In the genomic region with DNA sequence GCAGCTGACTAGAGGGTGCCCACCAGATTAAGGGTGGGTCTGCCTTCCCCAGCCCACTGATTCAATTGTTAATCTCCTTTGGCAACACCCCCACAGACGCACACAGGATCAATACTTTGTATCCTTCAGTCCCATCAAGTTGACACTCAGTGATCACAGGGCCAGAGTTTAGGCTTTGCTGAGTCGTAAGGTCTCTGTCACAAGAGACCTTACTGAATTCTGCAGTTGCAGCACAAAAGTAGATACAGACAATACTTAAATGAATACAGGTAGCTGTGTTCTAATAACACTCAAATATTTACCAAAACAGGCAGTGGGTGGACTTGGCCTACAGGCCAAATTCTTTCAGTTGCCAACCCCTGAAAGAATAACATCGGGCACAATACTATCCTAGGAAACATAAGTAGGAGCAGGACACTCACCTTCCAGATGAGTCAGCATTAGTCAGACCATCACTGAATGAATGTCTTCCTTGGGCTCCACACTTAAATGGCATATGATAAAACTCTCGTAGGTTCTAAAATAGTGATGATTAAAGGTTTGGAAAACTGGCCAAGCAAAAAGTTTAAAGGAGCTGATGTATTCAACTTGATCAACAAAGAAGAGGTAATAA, we compare ENCODE assay signal across 12 cellular contexts.
DNase-seq lines count a peak whose midpoint lies in the region; ATAC-seq and TF ChIP-seq lines count a peak whose summit lies in the region.
"Had no signal": no experiment of that assay in that cellular context is flagged by ENCODE, and none has a peak within 500 bp of the region (broad histone marks: within the 10 kb centered on the region; RNA-seq: fewer than 3 reads in every experiment).

No MANE protein-coding gene starts in this region.

- no peak overlapping the region for H3K9ac ChIP-seq in SK-N-SH
- H3K9ac ChIP-seq: parathyroid adenoma had no signal

- H3K9me2 ChIP-seq in SK-N-SH, result no peaks in the 10 kb centered on the region

- H3K4me1 ChIP-seq in SK-N-SH (ENCODE audit: control insufficient read depth in 1 of 2, insufficient read depth in 2 of 2, low read depth in 1 of 2, low read length in 1 of 2), result peaks cover 9 to 35% of the 10 kb centered on the region in 2 experiments
- H3K4me1 ChIP-seq: parathyroid adenoma had no signal

- WGBS in SK-N-SH (ENCODE audit: low lambda C conversion rate), result 42% methylated on average over 4 of the region's 4 CpGs

- no peak for ATAC-seq in GM21381 (IDR thresholded peaks at IDR 0.05; ENCODE audit: unreplicated experiment)

- H3K4me3 ChIP-seq in SK-N-SH (ENCODE audit: low read depth in 2 of 2, low read length in 1 of 2), result no peak overlapping the region

- TF ChIP-seq EP300 in SK-N-SH (IDR thresholded peaks at IDR 0.05; ENCODE audit: borderline replicate concordance in 1 of 2, low read depth in 1 of 2, low read length in 1 of 2), result peak in 1 of 2 experiments; percentile 69; a peak in 1 of 4 replicates

- POLR2A ChIA-PET in SK-N-SH (lab: Yijun Ruan, JAX), result no interaction called here

- H4K20me1 ChIP-seq in SK-N-SH (ENCODE audit: insufficient read depth), result no peaks in the 10 kb centered on the region

- no peaks in the 10 kb centered on the region for H3K27me3 ChIP-seq in SK-N-SH (ENCODE audit: insufficient read depth)

- H3K27ac ChIP-seq in SK-N-SH (ENCODE audit: low read depth in 2 of 2, low read length in 1 of 2), result peak overlapping the region in 1 of 2 experiments; percentile 62; a peak in 2 of 4 replicates
- H3K27ac ChIP-seq: parathyroid adenoma had no signal

- H3F3A ChIP-seq in SK-N-SH (replicated peaks; ENCODE audit: insufficient read depth), result peaks cover 11% of the 10 kb centered on the region

- 0 out of 2 replicates have a peak overlapping the region, but pooled peaks have one; percentile 21 for H3K4me2 ChIP-seq in SK-N-SH

- H3K9me3 ChIP-seq in SK-N-SH, result no peaks in the 10 kb centered on the region

- no peak for TF ChIP-seq CTCF in SK-N-SH (IDR thresholded peaks at IDR 0.05)

- H3K36me3 ChIP-seq in SK-N-SH (replicated peaks in 1 of 2; ENCODE audit: control insufficient read depth in 1 of 2, insufficient read depth in 2 of 2, low read length in 1 of 2), result no peaks in the 10 kb centered on the region

- DNase-seq in HCEC 1CT, result peak; percentile 71
- DNase-seq in SK-N-SH, result no peak
- DNase-seq in fibroblast of peridontal ligament (ENCODE audit: extremely low read depth), result peak; percentile 35
- DNase-seq in smooth muscle cell of the brain vasculature (ENCODE audit: low read depth, low spot score), result peak; percentile 24
- DNase-seq in UCSD-AML1 (lab: John Stamatoyannopoulos, UW; ENCODE audit: unreplicated experiment), result no peak
- no peak for DNase-seq in mesenteric fat pad (ENCODE audit: low spot score)
- no peak for DNase-seq in activated CD8-positive, alpha-beta memory T cell treated with anti-CD3 and anti-CD28 coated beads, Interleukin-2, amount 50 U/mL, for 4 hours
- DNase-seq: erythroblast, left cardiac atrium, NCI-H524 treated with DMSO at 0.1 percent for 48 hours had no signal

- no peaks in the 10 kb centered on the region for H3K79me2 ChIP-seq in SK-N-SH (ENCODE audit: insufficient read depth)
- H3K79me2 ChIP-seq: parathyroid adenoma had no signal

- TF ChIP-seq RAD21 in SK-N-SH (IDR thresholded peaks at IDR 0.05; ENCODE audit: low read length), result no peak

- no peak overlapping the region for H2AFZ ChIP-seq in SK-N-SH (ENCODE audit: low read depth)
- H2AFZ ChIP-seq: parathyroid adenoma had no signal

- CTCF ChIA-PET in SK-N-SH (lab: Yijun Ruan, JAX), result no interaction called here

TF ChIP-seq in SK-N-SH, 30 proteins besides CTCF, POLR2A, EP300 and RAD21 (continues in another document):
- no peak for TF ChIP-seq SIN3A (IDR thresholded peaks at IDR 0.05; ENCODE audit: borderline replicate concordance, low read depth, low read length)
- peak; percentile 52; the same call in 1 of the 2 replicates for TF ChIP-seq POLR2AphosphoS5 (IDR thresholded peaks at IDR 0.05; ENCODE audit: low read depth, low read length)
- TF ChIP-seq RFX5 (IDR thresholded peaks at IDR 0.05; ENCODE audit: low read length), result no peak
- TF ChIP-seq, protein P1, sequence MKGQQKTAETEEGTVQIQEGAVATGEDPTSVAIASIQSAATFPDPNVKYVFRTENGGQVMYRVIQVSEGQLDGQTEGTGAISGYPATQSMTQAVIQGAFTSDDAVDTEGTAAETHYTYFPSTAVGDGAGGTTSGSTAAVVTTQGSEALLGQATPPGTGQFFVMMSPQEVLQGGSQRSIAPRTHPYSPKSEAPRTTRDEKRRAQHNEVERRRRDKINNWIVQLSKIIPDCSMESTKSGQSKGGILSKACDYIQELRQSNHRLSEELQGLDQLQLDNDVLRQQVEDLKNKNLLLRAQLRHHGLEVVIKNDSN (IDR thresholded peaks at IDR 0.05; ENCODE audit: borderline replicate concordance, low read depth), result no peak
- TF ChIP-seq, protein P2, sequence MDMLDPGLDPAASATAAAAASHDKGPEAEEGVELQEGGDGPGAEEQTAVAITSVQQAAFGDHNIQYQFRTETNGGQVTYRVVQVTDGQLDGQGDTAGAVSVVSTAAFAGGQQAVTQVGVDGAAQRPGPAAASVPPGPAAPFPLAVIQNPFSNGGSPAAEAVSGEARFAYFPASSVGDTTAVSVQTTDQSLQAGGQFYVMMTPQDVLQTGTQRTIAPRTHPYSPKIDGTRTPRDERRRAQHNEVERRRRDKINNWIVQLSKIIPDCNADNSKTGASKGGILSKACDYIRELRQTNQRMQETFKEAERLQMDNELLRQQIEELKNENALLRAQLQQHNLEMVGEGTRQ (IDR thresholded peaks at IDR 0.05; ENCODE audit: borderline replicate concordance, low read depth, low read length), result no peak
- TF ChIP-seq NRF1 (IDR thresholded peaks at IDR 0.05; ENCODE audit: low read depth, low read length), result no peak
- peak; percentile 98 for TF ChIP-seq FOSL2 (IDR thresholded peaks at IDR 0.05; ENCODE audit: borderline replicate concordance, low read depth)
- TF ChIP-seq, protein P3, sequence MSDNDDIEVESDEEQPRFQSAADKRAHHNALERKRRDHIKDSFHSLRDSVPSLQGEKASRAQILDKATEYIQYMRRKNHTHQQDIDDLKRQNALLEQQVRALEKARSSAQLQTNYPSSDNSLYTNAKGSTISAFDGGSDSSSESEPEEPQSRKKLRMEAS (IDR thresholded peaks at IDR 0.05; ENCODE audit: low read depth), result no peak
- TF ChIP-seq NFIC (IDR thresholded peaks at IDR 0.05; ENCODE audit: borderline replicate concordance), result peak; percentile 80
- TF ChIP-seq CHD2 (IDR thresholded peaks at IDR 0.05; ENCODE audit: low read length, partially characterized antibody), result no peak
- TF ChIP-seq MXI1 (IDR thresholded peaks at IDR 0.05; ENCODE audit: low read depth, low read length), result no peak
- TF ChIP-seq, protein P4, sequence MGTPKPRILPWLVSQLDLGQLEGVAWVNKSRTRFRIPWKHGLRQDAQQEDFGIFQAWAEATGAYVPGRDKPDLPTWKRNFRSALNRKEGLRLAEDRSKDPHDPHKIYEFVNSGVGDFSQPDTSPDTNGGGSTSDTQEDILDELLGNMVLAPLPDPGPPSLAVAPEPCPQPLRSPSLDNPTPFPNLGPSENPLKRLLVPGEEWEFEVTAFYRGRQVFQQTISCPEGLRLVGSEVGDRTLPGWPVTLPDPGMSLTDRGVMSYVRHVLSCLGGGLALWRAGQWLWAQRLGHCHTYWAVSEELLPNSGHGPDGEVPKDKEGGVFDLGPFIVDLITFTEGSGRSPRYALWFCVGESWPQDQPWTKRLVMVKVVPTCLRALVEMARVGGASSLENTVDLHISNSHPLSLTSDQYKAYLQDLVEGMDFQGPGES (IDR thresholded peaks at IDR 0.05; ENCODE audit: low read depth, low read length), result no peak
- TF ChIP-seq, protein P5, sequence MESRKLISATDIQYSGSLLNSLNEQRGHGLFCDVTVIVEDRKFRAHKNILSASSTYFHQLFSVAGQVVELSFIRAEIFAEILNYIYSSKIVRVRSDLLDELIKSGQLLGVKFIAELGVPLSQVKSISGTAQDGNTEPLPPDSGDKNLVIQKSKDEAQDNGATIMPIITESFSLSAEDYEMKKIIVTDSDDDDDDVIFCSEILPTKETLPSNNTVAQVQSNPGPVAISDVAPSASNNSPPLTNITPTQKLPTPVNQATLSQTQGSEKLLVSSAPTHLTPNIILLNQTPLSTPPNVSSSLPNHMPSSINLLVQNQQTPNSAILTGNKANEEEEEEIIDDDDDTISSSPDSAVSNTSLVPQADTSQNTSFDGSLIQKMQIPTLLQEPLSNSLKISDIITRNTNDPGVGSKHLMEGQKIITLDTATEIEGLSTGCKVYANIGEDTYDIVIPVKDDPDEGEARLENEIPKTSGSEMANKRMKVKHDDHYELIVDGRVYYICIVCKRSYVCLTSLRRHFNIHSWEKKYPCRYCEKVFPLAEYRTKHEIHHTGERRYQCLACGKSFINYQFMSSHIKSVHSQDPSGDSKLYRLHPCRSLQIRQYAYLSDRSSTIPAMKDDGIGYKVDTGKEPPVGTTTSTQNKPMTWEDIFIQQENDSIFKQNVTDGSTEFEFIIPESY (IDR thresholded peaks at IDR 0.05; ENCODE audit: borderline replicate concordance, low read depth), result peak; percentile 56; the same call in 1 of the 2 replicates
- no peak for TF ChIP-seq GABPA (IDR thresholded peaks at IDR 0.05; ENCODE audit: low read depth)
- TF ChIP-seq TEAD4 (IDR thresholded peaks at IDR 0.05; ENCODE audit: borderline replicate concordance, insufficient read depth), result peak; percentile 58; the same call in 1 of the 2 replicates
- TF ChIP-seq ELF1 (IDR thresholded peaks at IDR 0.05), result no peak
- no peak for TF ChIP-seq GATA2 (CRISPR knock-in tag; IDR thresholded peaks at IDR 0.05)
- peak; percentile 49; the same call in 1 of the 2 replicates for TF ChIP-seq MEF2A (IDR thresholded peaks at IDR 0.05; ENCODE audit: borderline replicate concordance, low read depth)
- peak; percentile 93 for TF ChIP-seq JUND (IDR thresholded peaks at IDR 0.05)
- peak; percentile 84 for TF ChIP-seq TCF12 (IDR thresholded peaks at IDR 0.05)
- peak; percentile 53; the same call in 1 of the 2 replicates for TF ChIP-seq RXRA (IDR thresholded peaks at IDR 0.05; ENCODE audit: borderline replicate concordance, low read depth)
- TF ChIP-seq SMC3 (IDR thresholded peaks at IDR 0.05; ENCODE audit: low read depth, low read length), result no peak
- no peak for TF ChIP-seq YY1 (IDR thresholded peaks at IDR 0.05; ENCODE audit: low read depth)
- TF ChIP-seq, protein P6, sequence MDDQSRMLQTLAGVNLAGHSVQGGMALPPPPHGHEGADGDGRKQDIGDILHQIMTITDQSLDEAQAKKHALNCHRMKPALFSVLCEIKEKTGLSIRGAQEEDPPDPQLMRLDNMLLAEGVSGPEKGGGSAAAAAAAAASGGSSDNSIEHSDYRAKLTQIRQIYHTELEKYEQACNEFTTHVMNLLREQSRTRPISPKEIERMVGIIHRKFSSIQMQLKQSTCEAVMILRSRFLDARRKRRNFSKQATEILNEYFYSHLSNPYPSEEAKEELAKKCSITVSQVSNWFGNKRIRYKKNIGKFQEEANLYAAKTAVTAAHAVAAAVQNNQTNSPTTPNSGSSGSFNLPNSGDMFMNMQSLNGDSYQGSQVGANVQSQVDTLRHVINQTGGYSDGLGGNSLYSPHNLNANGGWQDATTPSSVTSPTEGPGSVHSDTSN (IDR thresholded peaks at IDR 0.05), result peak; percentile 67

Comparison
In these comparisons a context has a peak if more than half of its experiments do, and no peak if none do; other contexts are left out.
1. DNase-seq: peak in HCEC 1CT (single experiment), fibroblast of peridontal ligament (single experiment) and smooth muscle cell of the brain vasculature (single experiment); none in SK-N-SH (single experiment), UCSD-AML1 (single experiment), mesenteric fat pad (single experiment) and activated CD8-positive, alpha-beta memory T cell treated with anti-CD3 and anti-CD28 coated beads, Interleukin-2, amount 50 U/mL, for 4 hours (single experiment).